In the genomic region with DNA sequence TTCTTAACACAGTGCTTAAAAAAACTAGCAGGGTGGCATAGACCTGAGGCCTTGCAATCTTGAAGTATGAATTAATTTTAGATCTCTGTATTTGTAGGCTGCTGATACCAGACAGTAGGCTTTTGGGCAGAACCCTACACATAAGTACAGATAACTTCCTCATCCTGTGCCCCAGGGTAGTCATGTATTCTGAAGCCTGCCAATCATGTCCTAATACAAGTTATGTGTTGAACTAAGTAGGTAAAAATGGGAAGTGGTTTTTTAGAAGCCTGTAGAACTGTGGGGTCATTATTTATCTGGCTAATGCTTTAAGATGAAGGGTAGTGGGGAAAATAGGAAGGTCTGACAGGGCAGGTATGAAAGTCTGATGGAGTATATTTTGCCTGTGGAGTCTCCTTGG, we compare ENCODE assay signal across 10 cellular contexts. TPM values are rescaled to one million over a fixed set of nuclear protein-coding genes. Genes with fewer than 3 reads are reported as not detected.
DNase-seq lines count a peak whose midpoint lies in the region; ATAC-seq and TF ChIP-seq lines count a peak whose summit lies in the region.
"Had no signal": no experiment of that assay in that cellular context is flagged by ENCODE, and none has a peak within 500 bp of the region (broad histone marks: within the 10 kb centered on the region; RNA-seq: fewer than 3 reads in every experiment).

No MANE protein-coding gene starts in this region.

- H3K79me2 ChIP-seq in SK-N-SH (ENCODE audit: insufficient read depth), result no peaks in the 10 kb centered on the region

- no peak overlapping the region for H3K4me3 ChIP-seq in SK-N-SH (ENCODE audit: low read depth in 2 of 2, low read length in 1 of 2)

- peak overlapping the region; percentile 75 to 94 (median 83) for H3K27ac Mint-ChIP-seq in CD14-positive monocyte
- peak overlapping the region; percentile 9 for H3K27ac Mint-ChIP-seq in activated CD8-positive, alpha-beta T cell treated with anti-CD3 and anti-CD28 coated beads for 36 hours

- no peaks in the 10 kb centered on the region for H3K27me3 ChIP-seq in SK-N-SH (ENCODE audit: insufficient read depth)

- H3K27ac ChIP-seq in SK-N-SH (ENCODE audit: low read depth in 2 of 2, low read length in 1 of 2) (no peak overlapping the region), substantia nigra (ENCODE audit: low read depth, low read length, poor library complexity, severe bottlenecking) (no peak overlapping the region)

- no peak for TF ChIP-seq RAD21 in SK-N-SH (IDR thresholded peaks at IDR 0.05; ENCODE audit: low read length)

- peaks cover 60 to 74% of the 10 kb centered on the region in 2 donors for H3K36me3 Mint-ChIP-seq in CD14-positive monocyte
- H3K36me3 Mint-ChIP-seq in activated CD8-positive, alpha-beta T cell treated with anti-CD3 and anti-CD28 coated beads for 36 hours (ENCODE audit: low read depth), result no peaks in the 10 kb centered on the region
- H3K36me3 Mint-ChIP-seq: immature natural killer cell had no signal

- no peaks in the 10 kb centered on the region for H3K27me3 Mint-ChIP-seq in CD14-positive monocyte (ENCODE audit: low read depth in 3 of 3)
- H3K27me3 Mint-ChIP-seq in activated CD8-positive, alpha-beta T cell treated with anti-CD3 and anti-CD28 coated beads for 36 hours, result no peaks in the 10 kb centered on the region

- no peaks in the 10 kb centered on the region for H4K20me1 ChIP-seq in SK-N-SH (ENCODE audit: insufficient read depth)

- no peak overlapping the region for H3K9ac ChIP-seq in SK-N-SH

- peaks cover 0 to 5% (median 2%) of the 10 kb centered on the region in 7 donors for H3K9me3 Mint-ChIP-seq in CD14-positive monocyte
- H3K9me3 Mint-ChIP-seq in activated CD8-positive, alpha-beta T cell treated with anti-CD3 and anti-CD28 coated beads for 36 hours, result no peaks in the 10 kb centered on the region
- H3K9me3 Mint-ChIP-seq: immature natural killer cell had no signal

- H3K36me3 ChIP-seq in SK-N-SH (replicated peaks in 1 of 2; ENCODE audit: control insufficient read depth in 1 of 2, insufficient read depth in 2 of 2, low read length in 1 of 2), result no peaks in the 10 kb centered on the region

- POLR2A ChIA-PET in activated CD8-positive, alpha-beta T cell treated with anti-CD3 and anti-CD28 coated beads for 36 hours (lab: Charles Lee), result no interaction called here
- POLR2A ChIA-PET in SK-N-SH (lab: Yijun Ruan, JAX), result no interaction called here

- H3F3A ChIP-seq in SK-N-SH (replicated peaks; ENCODE audit: insufficient read depth), result no peaks in the 10 kb centered on the region

- no peak overlapping the region for H3K4me2 ChIP-seq in SK-N-SH

- no peaks in the 10 kb centered on the region; a peak in 1 of 4 replicates for H3K4me1 ChIP-seq in SK-N-SH (ENCODE audit: control insufficient read depth in 1 of 2, insufficient read depth in 2 of 2, low read depth in 1 of 2, low read length in 1 of 2)

- no peak for TF ChIP-seq EP300 in SK-N-SH (IDR thresholded peaks at IDR 0.05; ENCODE audit: borderline replicate concordance in 1 of 2, low read depth in 1 of 2, low read length in 1 of 2)

- H3K4me1 Mint-ChIP-seq in CD14-positive monocyte, result peaks cover 75% of the 10 kb centered on the region
- H3K4me1 Mint-ChIP-seq in activated CD8-positive, alpha-beta T cell treated with anti-CD3 and anti-CD28 coated beads for 36 hours (ENCODE audit: low read depth), result peaks cover 36% of the 10 kb centered on the region

- DNase-seq in CD14-positive monocyte (ENCODE audit: low spot score), result peak; percentile 66
- no peak for DNase-seq in activated CD8-positive, alpha-beta T cell treated with anti-CD3 and anti-CD28 coated beads for 36 hours
- DNase-seq in OCI-M2 (lab: John Stamatoyannopoulos, UW; ENCODE audit: unreplicated experiment), result no peak
- no peak for DNase-seq in SK-N-SH
- no peak for DNase-seq in GM20000 (ENCODE audit: low spot score)
- DNase-seq in substantia nigra (lab: John Stamatoyannopoulos, UW), result no peak
- DNase-seq: immature natural killer cell, IMR-90 had no signal

- H3K9me3 ChIP-seq in SK-N-SH, result no peaks in the 10 kb centered on the region

- no peaks in the 10 kb centered on the region for H3K9me2 ChIP-seq in SK-N-SH

- no peak for TF ChIP-seq CTCF in CD14-positive monocyte (IDR thresholded peaks at IDR 0.05)
- no peak for TF ChIP-seq CTCF in activated CD8-positive, alpha-beta T cell treated with anti-CD3 and anti-CD28 coated beads for 36 hours (IDR thresholded peaks at IDR 0.05)
- TF ChIP-seq CTCF in SK-N-SH (IDR thresholded peaks at IDR 0.05), result no peak
- no peak for TF ChIP-seq CTCF in GM20000 (IDR thresholded peaks at IDR 0.05; ENCODE audit: extremely low read depth, missing control alignments)

- no peak overlapping the region for H2AFZ ChIP-seq in SK-N-SH (ENCODE audit: low read depth)

- H3K4me3 Mint-ChIP-seq in CD14-positive monocyte, result peak overlapping the region in 1 of 2 donors; percentile 47
- H3K4me3 Mint-ChIP-seq in activated CD8-positive, alpha-beta T cell treated with anti-CD3 and anti-CD28 coated beads for 36 hours, result no peak overlapping the region
- H3K4me3 Mint-ChIP-seq: immature natural killer cell had no signal

- ATAC-seq in GM19328 (IDR thresholded peaks at IDR 0.05; ENCODE audit: unreplicated experiment) (peak; percentile 47), HG03571 (IDR thresholded peaks at IDR 0.05; ENCODE audit: unreplicated experiment) (peak; percentile 76)
- ATAC-seq in activated CD8-positive, alpha-beta T cell treated with anti-CD3 and anti-CD28 coated beads for 36 hours, result peak; percentile 41

- intact Hi-C loops in CD14-positive monocyte (cut with micrococcal nuclease), result no loop called here
- intact Hi-C loops in activated CD8-positive, alpha-beta T cell treated with anti-CD3 and anti-CD28 coated beads for 36 hours (cut with micrococcal nuclease), result no loop called here

- CTCF ChIA-PET in activated CD8-positive, alpha-beta T cell treated with anti-CD3 and anti-CD28 coated beads for 36 hours (lab: Charles Lee), result no interaction called here
- CTCF ChIA-PET in SK-N-SH (lab: Yijun Ruan, JAX), result no interaction called here

TF ChIP-seq in SK-N-SH, 30 proteins besides CTCF, POLR2A, EP300 and RAD21:
- TF ChIP-seq TCF12 (IDR thresholded peaks at IDR 0.05), result no peak
- no peak for TF ChIP-seq ELF1 (IDR thresholded peaks at IDR 0.05)
- TF ChIP-seq CHD2 (IDR thresholded peaks at IDR 0.05; ENCODE audit: low read length, partially characterized antibody), result no peak
- TF ChIP-seq, protein P1, sequence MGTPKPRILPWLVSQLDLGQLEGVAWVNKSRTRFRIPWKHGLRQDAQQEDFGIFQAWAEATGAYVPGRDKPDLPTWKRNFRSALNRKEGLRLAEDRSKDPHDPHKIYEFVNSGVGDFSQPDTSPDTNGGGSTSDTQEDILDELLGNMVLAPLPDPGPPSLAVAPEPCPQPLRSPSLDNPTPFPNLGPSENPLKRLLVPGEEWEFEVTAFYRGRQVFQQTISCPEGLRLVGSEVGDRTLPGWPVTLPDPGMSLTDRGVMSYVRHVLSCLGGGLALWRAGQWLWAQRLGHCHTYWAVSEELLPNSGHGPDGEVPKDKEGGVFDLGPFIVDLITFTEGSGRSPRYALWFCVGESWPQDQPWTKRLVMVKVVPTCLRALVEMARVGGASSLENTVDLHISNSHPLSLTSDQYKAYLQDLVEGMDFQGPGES (IDR thresholded peaks at IDR 0.05; ENCODE audit: low read depth, low read length), result no peak
- no peak for TF ChIP-seq NRF1 (IDR thresholded peaks at IDR 0.05; ENCODE audit: low read depth, low read length)
- TF ChIP-seq, protein P2, sequence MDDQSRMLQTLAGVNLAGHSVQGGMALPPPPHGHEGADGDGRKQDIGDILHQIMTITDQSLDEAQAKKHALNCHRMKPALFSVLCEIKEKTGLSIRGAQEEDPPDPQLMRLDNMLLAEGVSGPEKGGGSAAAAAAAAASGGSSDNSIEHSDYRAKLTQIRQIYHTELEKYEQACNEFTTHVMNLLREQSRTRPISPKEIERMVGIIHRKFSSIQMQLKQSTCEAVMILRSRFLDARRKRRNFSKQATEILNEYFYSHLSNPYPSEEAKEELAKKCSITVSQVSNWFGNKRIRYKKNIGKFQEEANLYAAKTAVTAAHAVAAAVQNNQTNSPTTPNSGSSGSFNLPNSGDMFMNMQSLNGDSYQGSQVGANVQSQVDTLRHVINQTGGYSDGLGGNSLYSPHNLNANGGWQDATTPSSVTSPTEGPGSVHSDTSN (IDR thresholded peaks at IDR 0.05), result no peak
- no peak for TF ChIP-seq TAF1 (IDR thresholded peaks at IDR 0.05; ENCODE audit: borderline replicate concordance, low read depth, low read length)
- TF ChIP-seq NFIC (IDR thresholded peaks at IDR 0.05; ENCODE audit: borderline replicate concordance), result no peak
- TF ChIP-seq YY1 (IDR thresholded peaks at IDR 0.05; ENCODE audit: low read depth), result no peak
- TF ChIP-seq SMC3 (IDR thresholded peaks at IDR 0.05; ENCODE audit: low read depth, low read length), result no peak
TF ChIP-seq in SK-N-SH: peak in this region for 0.

RNA-seq across cellular contexts. Expression of a gene that starts 9.3 kb away (rescaled TPM):
- polyA plus RNA-seq in CD14-positive monocyte, result 10 to 100 TPM; 11.7 to 22.0 TPM
- not detected for total RNA-seq in activated CD8-positive, alpha-beta T cell treated with anti-CD3 and anti-CD28 coated beads for 36 hours
- polyA plus RNA-seq in SK-N-SH (2012; rRNA removed), result 0.02 TPM in 2 replicates
- polyA plus RNA-seq in SK-N-SH (2012; cell fraction: cytosol; rRNA removed), result 0.01 and 0.03 TPM in 2 replicates
- 0.01 TPM in 2 replicates for polyA plus RNA-seq in SK-N-SH (2012; cell fraction: nucleus; rRNA removed)
- total RNA-seq: IMR-90 had no signal
- polyA plus RNA-seq: IMR-90 had no signal

Comparison
In these comparisons a context has a peak if more than half of its experiments do, and no peak if none do; other contexts are left out.
1. RNA of a gene that starts 9.3 kb away (polyA plus RNA-seq): 11.7 to 22.0 TPM in CD14-positive monocyte; 0.01 to 0.03 TPM in SK-N-SH; every median in the first group is over 10 times any median in the second.
2. Peak in every context shown above with its lines, with median percentiles within 50 percentile points of each other: ATAC-seq.